In the genomic region with DNA sequence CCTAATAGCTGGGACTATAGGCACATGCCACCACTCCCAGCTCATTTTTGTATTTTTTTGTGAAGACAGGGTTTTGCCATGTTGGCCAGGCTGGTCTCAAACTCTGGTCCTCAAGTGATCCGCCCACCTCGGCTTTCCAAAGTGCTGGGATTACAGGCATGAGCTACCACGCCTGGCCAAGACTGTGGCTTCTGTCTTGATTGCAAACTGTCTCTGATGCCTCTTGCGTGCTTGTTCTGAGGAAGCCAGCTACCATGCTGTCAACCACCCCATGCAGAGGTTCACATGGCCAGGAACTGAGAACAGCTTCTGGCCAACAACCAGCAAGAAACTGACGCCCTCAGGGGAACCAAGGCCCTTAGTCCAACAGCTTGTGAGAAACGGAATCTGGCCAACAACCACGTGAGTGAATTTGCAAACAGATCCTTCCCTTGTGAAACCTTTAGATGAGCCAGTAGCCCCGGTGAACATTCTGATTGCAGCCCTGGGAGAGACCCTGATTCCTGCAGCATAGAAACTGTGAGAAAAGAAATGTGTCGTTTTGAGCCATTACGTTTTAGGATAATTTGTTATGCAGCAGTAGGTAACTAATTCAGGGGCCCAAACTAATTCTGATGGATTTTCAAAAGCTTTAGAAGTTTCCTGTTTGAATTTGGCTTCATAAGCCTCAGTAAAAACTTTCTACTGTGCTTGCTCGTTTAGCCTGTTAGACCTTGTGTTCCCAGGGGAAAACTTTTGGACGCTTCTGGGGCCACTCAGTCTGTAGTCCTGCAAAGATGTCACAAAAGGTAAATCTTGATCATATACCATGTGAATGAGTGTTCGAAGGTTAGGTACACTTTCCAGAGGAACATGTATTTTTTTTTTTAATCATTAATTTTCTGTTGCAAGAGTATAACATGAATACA, we compare ENCODE assay signal across 8 cellular contexts.
A peak's percentile ranks its signal among the peaks of the same experiment; 100 is the strongest.
DNase-seq lines count a peak whose midpoint lies in the region; ATAC-seq and TF ChIP-seq lines count a peak whose summit lies in the region.

No MANE protein-coding gene starts in this region.

- H3K27me3 Mint-ChIP-seq in activated CD4-positive, alpha-beta T cell treated with anti-CD3 and anti-CD28 coated beads for 36 hours: no peaks in the 10 kb centered on the region

- no peak overlapping the region for H3K4me3 ChIP-seq in psoas muscle

- no peaks in the 10 kb centered on the region for H3K4me1 ChIP-seq in psoas muscle

- H3K27ac Mint-ChIP-seq in activated CD4-positive, alpha-beta T cell treated with anti-CD3 and anti-CD28 coated beads for 36 hours: no peak overlapping the region

- POLR2A ChIA-PET in activated CD4-positive, alpha-beta T cell treated with anti-CD3 and anti-CD28 coated beads for 36 hours (lab: Charles Lee): no interaction called here

- H3K27me3 ChIP-seq in psoas muscle (ENCODE audit: insufficient read depth in 3 of 3, low read length in 2 of 3): no peaks in the 10 kb centered on the region

- H3K36me3 Mint-ChIP-seq in activated CD4-positive, alpha-beta T cell treated with anti-CD3 and anti-CD28 coated beads for 36 hours (ENCODE audit: low read depth): no peaks in the 10 kb centered on the region

- 17 to 37% (median 30%) methylated on average over 13 of the region's 13 CpGs for WGBS in psoas muscle, 3 donors

- no peaks in the 10 kb centered on the region for H3K36me3 ChIP-seq in psoas muscle (ENCODE audit: insufficient read depth in 1 of 2, low read depth in 1 of 2)

- no peak overlapping the region for H3K27ac ChIP-seq in psoas muscle

- CTCF ChIA-PET in activated CD4-positive, alpha-beta T cell treated with anti-CD3 and anti-CD28 coated beads for 36 hours (lab: Charles Lee): interaction anchor here (0.6 to 0.7 kb wide), 2 partner anchors 8 to 129 kb away, joined by 3 read pairs; no protein-coding TSS in a partner anchor

- H3K4me3 Mint-ChIP-seq in activated CD4-positive, alpha-beta T cell treated with anti-CD3 and anti-CD28 coated beads for 36 hours: no peak overlapping the region

- H3K9me3 ChIP-seq in psoas muscle: no peaks in the 10 kb centered on the region

- DNase-seq in COLO829 (ENCODE audit: low spot score): peak; percentile 40
- peak; percentile 51 for DNase-seq in cerebellar cortex (ENCODE audit: low spot score)
- peak; percentile 54 to 77 for DNase-seq in psoas muscle
- no peak for DNase-seq in SKM-1 treated with dmso at 0.1 percent for 144 hours (lab: John Stamatoyannopoulos, UW; ENCODE audit: unreplicated experiment)
- DNase-seq in activated CD4-positive, alpha-beta T cell treated with anti-CD3 and anti-CD28 coated beads for 36 hours: no peak
- DNase-seq in central memory CD4-positive, alpha-beta T cell: no peak

- intact Hi-C loops in psoas muscle (cut with DNase I): loop anchor here (10.0 kb wide), 2 partner anchors 158 to 168 kb away; no protein-coding TSS in a partner anchor
- intact Hi-C loops in activated CD4-positive, alpha-beta T cell treated with anti-CD3 and anti-CD28 coated beads for 36 hours (cut with DNase I, micrococcal nuclease): loop anchor here (1.0 to 10.0 kb wide), 4 partner anchors 88 to 336 kb away; partner anchors contain the start of genes APOO (in 1 of the 2) and CXorf58 (in 1 of the 2)

- H3K9me3 Mint-ChIP-seq in activated CD4-positive, alpha-beta T cell treated with anti-CD3 and anti-CD28 coated beads for 36 hours (ENCODE audit: low read depth): no peaks in the 10 kb centered on the region

- peaks cover 11% of the 10 kb centered on the region for H3K4me1 Mint-ChIP-seq in activated CD4-positive, alpha-beta T cell treated with anti-CD3 and anti-CD28 coated beads for 36 hours

- ATAC-seq in GM19468 (IDR thresholded peaks at IDR 0.05; ENCODE audit: extremely low read depth, unreplicated experiment) (peak; percentile 84), HG03457 (IDR thresholded peaks at IDR 0.05; ENCODE audit: unreplicated experiment) (peak; percentile 76), psoas muscle (peak; percentile 60 to 88 (median 78))
- ATAC-seq in activated CD4-positive, alpha-beta T cell treated with anti-CD3 and anti-CD28 coated beads for 36 hours: no peak

- TF ChIP-seq CTCF in psoas muscle (IDR thresholded peaks at IDR 0.05): no peak

Comparison
In these comparisons a context has a peak if more than half of its experiments do, and no peak if none do; other contexts are left out.
1. DNase-seq: peak in COLO829 (single experiment), cerebellar cortex (single experiment) and psoas muscle (2 of 2); none in SKM-1 treated with dmso at 0.1 percent for 144 hours (single experiment), activated CD4-positive, alpha-beta T cell treated with anti-CD3 and anti-CD28 coated beads for 36 hours (single experiment) and central memory CD4-positive, alpha-beta T cell (single experiment).